Comparison of ENCODE assay signal across 1 cellular context in genomic region chr17:81870978-81871386, GRCh38.
TF ChIP-seq lines count a peak whose summit lies in the region.

TSS of gene ARHGDIA (minus strand) at chr17:81871337. CDS start at chr17:81869930, 1,407 bp downstream.

TF ChIP-seq in HepG2, 621 proteins besides CTCF, POLR2A, EP300 and RAD21 (continued from another document and continues in another):
- TF ChIP-seq ATF2 (CRISPR knock-in tag; IDR thresholded peaks at IDR 0.05) (no peak), ZNF816 (CRISPR knock-in tag; IDR thresholded peaks at IDR 0.05; ENCODE audit: borderline replicate concordance) (0 out of 2 replicates have a peak, but pooled peaks have one; percentile 40), GABPA (IDR thresholded peaks at IDR 0.05; ENCODE audit: low read depth, low read length) (no peak), GABPA (CRISPR knock-in tag; IDR thresholded peaks at IDR 0.05; ENCODE audit: low read depth) (peak; percentile 87), DBP (CRISPR knock-in tag; IDR thresholded peaks at IDR 0.05; ENCODE audit: not compliant biosample characterization) (no peak), ATF7 (IDR thresholded peaks at IDR 0.05) (no peak), ATF7 (CRISPR knock-in tag; IDR thresholded peaks at IDR 0.05) (no peak), ZFP36L1 (CRISPR knock-in tag; IDR thresholded peaks at IDR 0.05) (no peak), SKI (IDR thresholded peaks at IDR 0.05; ENCODE audit: partially characterized antibody) (no peak), FLYWCH1 (CRISPR knock-in tag; IDR thresholded peaks at IDR 0.05) (peak; percentile 31; the same call in 1 of the 2 replicates), NRL (CRISPR knock-in tag; IDR thresholded peaks at IDR 0.05; ENCODE audit: borderline replicate concordance) (no peak), ZNF350 (CRISPR knock-in tag; IDR thresholded peaks at IDR 0.05; ENCODE audit: borderline replicate concordance, low read depth) (no peak), CHD2 (IDR thresholded peaks at IDR 0.05; ENCODE audit: low read depth, low read length) (0 out of 2 replicates have a peak, but pooled peaks have one; percentile 11), TFDP1 (CRISPR knock-in tag; IDR thresholded peaks at IDR 0.05; ENCODE audit: borderline replicate concordance) (no peak), TFE3 (CRISPR knock-in tag; IDR thresholded peaks at IDR 0.05) (no peak), HNF1A (IDR thresholded peaks at IDR 0.05; ENCODE audit: low read depth) (no peak), HNF1A (CRISPR knock-in tag; IDR thresholded peaks at IDR 0.05; ENCODE audit: borderline replicate concordance) (no peak), MTERF4 (CRISPR knock-in tag; IDR thresholded peaks at IDR 0.05) (no peak), HOXA9 (CRISPR knock-in tag; IDR thresholded peaks at IDR 0.05; ENCODE audit: borderline replicate concordance) (no peak), ESRRA (CRISPR knock-in tag; IDR thresholded peaks at IDR 0.05; ENCODE audit: low read depth) (no peak), SIN3A (IDR thresholded peaks at IDR 0.05; ENCODE audit: borderline replicate concordance, low read depth, low read length) (peak; percentile 60; the same call in 1 of the 2 replicates), KIAA2018 (CRISPR knock-in tag; IDR thresholded peaks at IDR 0.05; ENCODE audit: borderline replicate concordance) (no peak), TOPORS (CRISPR knock-in tag; IDR thresholded peaks at IDR 0.05) (peak; percentile 8; the same call in 1 of the 2 replicates), MAFK (conservative IDR thresholded peaks at IDR 0.05 in 1 of 2, IDR thresholded peaks at IDR 0.05 in 1 of 2; ENCODE audit: low read length in 2 of 2) (no peak), ZBTB25 (CRISPR knock-in tag; IDR thresholded peaks at IDR 0.05) (peak; percentile 95; the same call in 1 of the 2 replicates), ZBTB2 (CRISPR knock-in tag; IDR thresholded peaks at IDR 0.05; ENCODE audit: low read depth) (peak; percentile 96; the same call in 1 of the 2 replicates), MTF1 (CRISPR knock-in tag; IDR thresholded peaks at IDR 0.05) (no peak), NFYB (CRISPR knock-in tag; IDR thresholded peaks at IDR 0.05) (peak; percentile 10; the same call in 1 of the 2 replicates), ZMYM4 (CRISPR knock-in tag; IDR thresholded peaks at IDR 0.05) (no peak; the same call in 1 of the 2 replicates), TP53 (CRISPR knock-in tag; conservative IDR thresholded peaks at IDR 0.05) (no peak), MAFF (IDR thresholded peaks at IDR 0.05; ENCODE audit: low read depth, low read length) (no peak), ZNF343 (CRISPR knock-in tag; IDR thresholded peaks at IDR 0.05) (no peak), NAIF1 (CRISPR knock-in tag; IDR thresholded peaks at IDR 0.05; ENCODE audit: borderline replicate concordance) (0 out of 2 replicates have a peak, but pooled peaks have one; percentile 58), ARNT (IDR thresholded peaks at IDR 0.05) (no peak), KLF9 (CRISPR knock-in tag; IDR thresholded peaks at IDR 0.05; ENCODE audit: low read depth) (no peak), ZNF317 (CRISPR knock-in tag; IDR thresholded peaks at IDR 0.05) (no peak), TMF1 (CRISPR knock-in tag; IDR thresholded peaks at IDR 0.05; ENCODE audit: low read depth) (peak; percentile 29; the same call in 1 of the 2 replicates)
